Comparison of ENCODE assay signal across 8 cellular contexts in the genomic region with DNA sequence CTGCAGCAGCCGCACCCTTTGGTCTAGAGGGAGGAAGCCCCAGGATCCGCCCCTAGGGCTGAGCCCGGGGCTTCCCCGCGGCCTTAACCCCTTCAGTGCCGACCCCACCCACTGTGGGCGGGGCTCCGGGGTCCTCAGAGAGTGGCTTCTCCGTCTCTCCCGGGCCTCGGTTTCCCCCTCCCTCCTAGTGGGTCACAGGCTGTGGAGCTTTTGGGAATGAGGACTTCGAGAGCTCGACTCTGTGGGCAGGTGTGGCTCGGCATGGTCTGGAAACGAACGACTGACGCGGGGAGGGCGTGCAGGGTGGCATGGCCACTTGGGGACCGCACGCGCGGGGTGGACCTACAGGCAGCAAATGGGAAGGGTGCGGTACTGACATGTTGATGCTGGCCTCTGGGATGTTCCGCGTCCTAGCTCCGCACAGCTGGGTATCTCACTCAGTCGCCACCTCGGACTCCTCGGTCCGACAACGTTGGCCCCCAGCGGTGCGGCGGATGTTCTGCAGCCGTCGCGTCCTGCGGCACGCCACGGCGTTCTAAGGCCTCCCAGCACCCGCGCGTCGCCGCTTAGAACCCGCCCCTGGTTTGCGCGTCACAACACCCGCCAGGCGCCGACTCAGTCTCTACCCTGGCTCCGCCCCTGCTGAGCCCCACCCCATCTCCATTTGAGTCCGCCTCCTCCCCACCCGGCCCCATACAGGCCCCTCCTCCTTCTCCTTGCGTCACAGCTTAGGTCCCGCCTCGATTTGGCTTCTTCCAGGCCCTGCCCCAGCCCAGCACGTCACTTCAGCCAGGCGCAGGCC. TPM values are rescaled to one million over a fixed set of nuclear protein-coding genes. Genes with fewer than 3 reads are reported as not detected.
DNase-seq lines count a peak whose midpoint lies in the region; ATAC-seq and TF ChIP-seq lines count a peak whose summit lies in the region.

A gene with protein sequence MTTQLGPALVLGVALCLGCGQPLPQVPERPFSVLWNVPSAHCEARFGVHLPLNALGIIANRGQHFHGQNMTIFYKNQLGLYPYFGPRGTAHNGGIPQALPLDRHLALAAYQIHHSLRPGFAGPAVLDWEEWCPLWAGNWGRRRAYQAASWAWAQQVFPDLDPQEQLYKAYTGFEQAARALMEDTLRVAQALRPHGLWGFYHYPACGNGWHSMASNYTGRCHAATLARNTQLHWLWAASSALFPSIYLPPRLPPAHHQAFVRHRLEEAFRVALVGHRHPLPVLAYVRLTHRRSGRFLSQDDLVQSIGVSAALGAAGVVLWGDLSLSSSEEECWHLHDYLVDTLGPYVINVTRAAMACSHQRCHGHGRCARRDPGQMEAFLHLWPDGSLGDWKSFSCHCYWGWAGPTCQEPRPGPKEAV (minus strand): TSS at position 570 of the 802 bp plus-strand sequence. CDS start 3,803 bp downstream, outside the sequence.
A gene with protein sequence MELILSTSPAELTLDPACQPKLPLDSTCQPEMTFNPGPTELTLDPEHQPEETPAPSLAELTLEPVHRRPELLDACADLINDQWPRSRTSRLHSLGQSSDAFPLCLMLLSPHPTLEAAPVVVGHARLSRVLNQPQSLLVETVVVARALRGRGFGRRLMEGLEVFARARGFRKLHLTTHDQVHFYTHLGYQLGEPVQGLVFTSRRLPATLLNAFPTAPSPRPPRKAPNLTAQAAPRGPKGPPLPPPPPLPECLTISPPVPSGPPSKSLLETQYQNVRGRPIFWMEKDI (minus strand): TSS at position 570 of the 802 bp plus-strand sequence. CDS start 1,942 bp downstream, outside the sequence.

- peak within 1 kb of the TSS; percentile 86 to 98 (median 98) for H3K27ac Mint-ChIP-seq in IgD-negative memory B cell

- no peaks in the 10 kb centered on the region for H3K36me3 Mint-ChIP-seq in IgD-negative memory B cell

- H3K4me3 Mint-ChIP-seq in IgD-negative memory B cell: peak within 1 kb of the TSS; percentile 83 to 99 (median 98)

- peaks cover 14% of the 10 kb centered on the region for H3K79me2 ChIP-seq in PC-3 (ENCODE audit: low read length)

- H3K36me3 ChIP-seq in PC-3 (ENCODE audit: low read depth, low read length) (no peaks in the 10 kb centered on the region), muscle layer of colon (ENCODE audit: insufficient read depth, low read length) (no peaks in the 10 kb centered on the region)

- H3F3A ChIP-seq in PC-3 (ENCODE audit: low read length, unreplicated experiment): no peaks in the 10 kb centered on the region

- H3K9ac ChIP-seq in PC-3 (ENCODE audit: low read length) (peak within 1 kb of the TSS; percentile 93), muscle layer of colon (ENCODE audit: low read length) (peak within 1 kb of the TSS; percentile 95)

- H3K27me3 Mint-ChIP-seq in IgD-negative memory B cell: no peaks in the 10 kb centered on the region

- POLR2A ChIA-PET in PC-3 (lab: Charles Lee; ENCODE audit: unreplicated experiment): interaction anchor here (0.6 to 1.8 kb wide), 4 partner anchors 10 to 52 kb away, joined by 3 to 12 read pairs (median 6); a partner anchor contains a TSS

- no peaks in the 10 kb centered on the region for H3K9me2 ChIP-seq in PC-3 (replicated peaks; ENCODE audit: low read length)

- peaks cover 12 to 23% (median 15%) of the 10 kb centered on the region in 3 donors for H3K4me1 Mint-ChIP-seq in IgD-negative memory B cell

- peak within 1 kb of the TSS; percentile 94 for H3K4me3 ChIP-seq in PC-3 (ENCODE audit: low read length)
- H3K4me3 ChIP-seq in muscle layer of colon (ENCODE audit: low read depth in 1 of 2, low read length in 2 of 2): peak within 1 kb of the TSS; percentile 84 to 91

- peak; percentile 95 for TF ChIP-seq POLR2A in erythroblast (IDR thresholded peaks at IDR 0.05; ENCODE audit: low read length)

- H3K27me3 ChIP-seq in PC-3 (ENCODE audit: low read length): no peaks in the 10 kb centered on the region
- H3K27me3 ChIP-seq in muscle layer of colon (ENCODE audit: control insufficient read depth in 1 of 2, insufficient read depth in 2 of 2, low read length in 2 of 2): no peaks in the 10 kb centered on the region

- H3K9me3 ChIP-seq in PC-3 (ENCODE audit: low read length) (no peaks in the 10 kb centered on the region), muscle layer of colon (ENCODE audit: low read length) (no peaks in the 10 kb centered on the region)

- H2AFZ ChIP-seq in PC-3 (ENCODE audit: low read length): peak within 1 kb of the TSS; percentile 86

- H3K4me1 ChIP-seq in PC-3 (ENCODE audit: insufficient read depth, low read length) (peaks cover 20% of the 10 kb centered on the region), muscle layer of colon (ENCODE audit: insufficient read depth, low read length) (peaks cover 28% of the 10 kb centered on the region)

- TF ChIP-seq CTCF in PC-3 (conservative IDR thresholded peaks at IDR 0.05; ENCODE audit: low read depth, low read length): peak; percentile 36; the same call in 1 of the 2 replicates

- H4K20me1 ChIP-seq in PC-3 (ENCODE audit: low read length): no peaks in the 10 kb centered on the region

- BruUV-seq in PC-3 (replicated peaks; lab: Mats Ljungman, UMichigan): TSS peak; percentile 71

- ATAC-seq in GM21529 (IDR thresholded peaks at IDR 0.05; ENCODE audit: unreplicated experiment): peak; percentile 80
- ATAC-seq in PC-3: peak; percentile 86

- H3K27ac ChIP-seq in PC-3 (ENCODE audit: low read length) (peak within 1 kb of the TSS; percentile 90), muscle layer of colon (ENCODE audit: low read depth, low read length) (peak within 1 kb of the TSS; percentile 89)

- H3K9me3 Mint-ChIP-seq in IgD-negative memory B cell: no peaks in the 10 kb centered on the region

- intact Hi-C loops in PC-3 (cut with micrococcal nuclease): loop anchor here (1.0 to 2.0 kb wide), 3 partner anchors 18 to 64 kb away; no protein-coding TSS in a partner anchor

- peak within 1 kb of the TSS; percentile 98 for H3K4me2 ChIP-seq in PC-3 (ENCODE audit: low read length)

- CTCF ChIA-PET in PC-3 (lab: Charles Lee): interaction anchor here (0.7 to 1.6 kb wide), 4 partner anchors 23 to 52 kb away, joined by 4 to 7 read pairs (median 6); no protein-coding TSS in a partner anchor

- DNase-seq in DMS153 treated with DMSO at 0.1 percent for 48 hours (lab: John Stamatoyannopoulos, UW; ENCODE audit: unreplicated experiment) (peak; percentile 77), PC-3 (peak; percentile 99), erythroblast (lab: John Stamatoyannopoulos, UW) (peak; percentile 100)
- DNase-seq in activated T-cell treated with anti-CD3 and anti-CD28 coated beads, Interleukin-2, amount 50 U/mL, for 1 hour: peak; percentile 99
- peak; percentile 98 for DNase-seq in stimulated activated CD8-positive, alpha-beta memory T cell treated with anti-CD3 and anti-CD28 coated beads, Interleukin-7, amount 100 ng/mL, for 24 hours (ENCODE audit: low read depth)

RNA-seq across cellular contexts. Expression of the first gene that starts in this region (rescaled TPM):
- polyA plus RNA-seq in IgD-negative memory B cell: 5.3 TPM
- 13.2 and 20.8 TPM in 2 replicates for total RNA-seq in PC-3 (2014; rRNA removed)

RNA-seq across cellular contexts. Expression of the second gene that starts in this region (rescaled TPM):
- polyA plus RNA-seq in IgD-negative memory B cell: 20.5 TPM
- total RNA-seq in PC-3 (2014; rRNA removed): 8.7 and 16.6 TPM in 2 replicates

Comparison
In these comparisons a context has a peak if more than half of its experiments do, and no peak if none do; other contexts are left out.
1. Peak in every context shown above with its lines: DNase-seq, ATAC-seq, H3K4me3 ChIP-seq and H3K27ac ChIP-seq.